ENCODE assay signal across 22 cellular contexts in genomic region chr10:91024541-91024940, GRCh38.
"Had no signal": no experiment of that assay in that cellular context is flagged by ENCODE, and none has a peak within 500 bp of the region (broad histone marks: within the 10 kb centered on the region; RNA-seq: fewer than 3 reads in every experiment).

No MANE protein-coding gene starts in this region.

- H3K36me3 ChIP-seq: gastroesophageal sphincter, lower lobe of right lung, upper lobe of right lung, WERI-Rb-1 had no signal

- H3K4me3 Mint-ChIP-seq: activated T-helper 1 cell treated with anti-CD3 and anti-CD28 coated beads, Interleukin-12 subunit alpha, Interleukin-12 subunit beta, Interleukin-2, Interleukin-4 antibody, amounts not matched to agents 30 ng/mL and 10 ng/mL and 1 ng/mL, durations not matched to agents 14 hours and 24 hours and 36 hours; central memory CD8-positive, alpha-beta T cell; immature natural killer cell; mesothelial cell of epicardium; natural killer cell treated with Interleukin-12 subunit alpha and Interleukin-12 subunit beta and Interleukin-15 and Interleukin-18, amount 100 ng/mL, for 72 hours had no signal

- H3K27ac Mint-ChIP-seq: activated naive CD4-positive, alpha-beta T cell treated with anti-CD3 and anti-CD28 coated beads, Interleukin-2, amount 50 U/mL, for 72 hours; activated T-helper 1 cell treated with anti-CD3 and anti-CD28 coated beads, Interleukin-12 subunit alpha, Interleukin-12 subunit beta, Interleukin-2, Interleukin-4 antibody, amounts not matched to agents 30 ng/mL and 10 ng/mL and 1 ng/mL, durations not matched to agents 14 hours and 24 hours and 36 hours; immature natural killer cell; natural killer cell treated with Interleukin-12 subunit alpha and Interleukin-12 subunit beta and Interleukin-15 and Interleukin-18, amount 100 ng/mL, for 72 hours had no signal

- H3K27me3 ChIP-seq: body of pancreas, gastroesophageal sphincter, testis, upper lobe of right lung had no signal

- H3K4me3 ChIP-seq: body of pancreas, gastroesophageal sphincter, lower lobe of right lung, testis, upper lobe of right lung had no signal

- H3K9me3 Mint-ChIP-seq: activated T-helper 1 cell treated with anti-CD3 and anti-CD28 coated beads, Interleukin-12 subunit alpha, Interleukin-12 subunit beta, Interleukin-2, Interleukin-4 antibody, amounts not matched to agents 30 ng/mL and 10 ng/mL and 1 ng/mL, durations not matched to agents 14 hours and 24 hours and 36 hours; central memory CD8-positive, alpha-beta T cell; natural killer cell treated with Interleukin-12 subunit alpha and Interleukin-12 subunit beta and Interleukin-15 and Interleukin-18, amount 100 ng/mL, for 72 hours had no signal

- ATAC-seq: activated naive CD4-positive, alpha-beta T cell treated with anti-CD3 and anti-CD28 coated beads, Interleukin-2, amount 50 U/mL, for 72 hours; body of pancreas; esophagus mucosa; gastroesophageal sphincter; lower lobe of right lung; natural killer cell treated with Interleukin-12 subunit alpha and Interleukin-12 subunit beta and Interleukin-15 and Interleukin-18, amount 100 ng/mL, for 72 hours; stimulated activated naive CD8-positive, alpha-beta T cell treated with anti-CD3 and anti-CD28 coated beads, Interleukin-15, Interleukin-2, amounts not matched to agents 100 U/mL and 50 U/mL, for 24 hours; upper lobe of right lung had no signal

- H3K4me1 Mint-ChIP-seq: central memory CD8-positive, alpha-beta T cell; immature natural killer cell had no signal

- H3K4me1 ChIP-seq: body of pancreas had no signal

- H3K9me3 ChIP-seq: body of pancreas, gastroesophageal sphincter, lower lobe of right lung, testis, upper lobe of right lung had no signal

- H3K36me3 Mint-ChIP-seq: immature natural killer cell; mesothelial cell of epicardium; natural killer cell treated with Interleukin-12 subunit alpha and Interleukin-12 subunit beta and Interleukin-15 and Interleukin-18, amount 100 ng/mL, for 72 hours had no signal

- H3K27ac ChIP-seq: body of pancreas, gastroesophageal sphincter, upper lobe of right lung, WERI-Rb-1 had no signal

- DNase-seq: activated CD4-positive, alpha-beta T cell treated with anti-CD3 and anti-CD28 coated beads, Interleukin-2, amount 50 U/mL, for 48 hours; activated gamma-delta T cell treated with Interleukin-2 at 50 U/mL for 16 hours; body of pancreas; cortex of kidney; effector CD8-positive, alpha-beta T cell; immature natural killer cell; lower lobe of right lung; retina; stimulated activated CD4-positive, alpha-beta T cell treated with anti-CD3 and anti-CD28 coated beads, Interleukin-2, amount 100 ng/mL, for 24 hours; stimulated activated naive CD8-positive, alpha-beta T cell treated with anti-CD3 and anti-CD28 coated beads, Interleukin-15, Interleukin-2, amounts not matched to agents 100 U/mL and 50 U/mL, for 24 hours; SW 1271; T-helper 2 cell; testis; upper lobe of right lung; WERI-Rb-1 had no signal
